Comparison of ENCODE assay signal across 1 cellular context in the genomic region with DNA sequence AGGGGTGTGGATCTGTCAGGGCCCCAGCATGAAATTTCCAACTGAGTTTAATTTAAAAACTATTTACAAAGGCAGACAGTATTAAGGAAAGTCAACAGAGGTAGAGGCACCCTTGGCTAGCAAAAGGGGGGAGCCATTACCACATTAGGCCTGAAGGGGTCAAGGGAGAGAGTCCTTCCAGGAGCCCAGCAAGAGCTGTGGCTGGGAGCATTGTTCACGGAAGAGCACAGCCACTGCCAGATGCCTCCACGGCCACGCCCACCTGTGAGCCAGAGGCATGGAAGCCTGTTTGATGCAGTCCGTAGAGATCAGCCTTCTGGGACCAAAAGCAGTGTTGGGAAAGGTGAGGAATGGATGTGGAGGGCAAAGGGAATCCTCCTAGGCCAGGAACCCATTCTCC.
TF ChIP-seq lines count a peak whose summit lies in the region.

No MANE protein-coding gene starts in this region.

TF ChIP-seq in HCT116, 20 proteins besides CTCF, POLR2A, EP300 and RAD21 (continued from another document):
- TF ChIP-seq, protein P1, sequence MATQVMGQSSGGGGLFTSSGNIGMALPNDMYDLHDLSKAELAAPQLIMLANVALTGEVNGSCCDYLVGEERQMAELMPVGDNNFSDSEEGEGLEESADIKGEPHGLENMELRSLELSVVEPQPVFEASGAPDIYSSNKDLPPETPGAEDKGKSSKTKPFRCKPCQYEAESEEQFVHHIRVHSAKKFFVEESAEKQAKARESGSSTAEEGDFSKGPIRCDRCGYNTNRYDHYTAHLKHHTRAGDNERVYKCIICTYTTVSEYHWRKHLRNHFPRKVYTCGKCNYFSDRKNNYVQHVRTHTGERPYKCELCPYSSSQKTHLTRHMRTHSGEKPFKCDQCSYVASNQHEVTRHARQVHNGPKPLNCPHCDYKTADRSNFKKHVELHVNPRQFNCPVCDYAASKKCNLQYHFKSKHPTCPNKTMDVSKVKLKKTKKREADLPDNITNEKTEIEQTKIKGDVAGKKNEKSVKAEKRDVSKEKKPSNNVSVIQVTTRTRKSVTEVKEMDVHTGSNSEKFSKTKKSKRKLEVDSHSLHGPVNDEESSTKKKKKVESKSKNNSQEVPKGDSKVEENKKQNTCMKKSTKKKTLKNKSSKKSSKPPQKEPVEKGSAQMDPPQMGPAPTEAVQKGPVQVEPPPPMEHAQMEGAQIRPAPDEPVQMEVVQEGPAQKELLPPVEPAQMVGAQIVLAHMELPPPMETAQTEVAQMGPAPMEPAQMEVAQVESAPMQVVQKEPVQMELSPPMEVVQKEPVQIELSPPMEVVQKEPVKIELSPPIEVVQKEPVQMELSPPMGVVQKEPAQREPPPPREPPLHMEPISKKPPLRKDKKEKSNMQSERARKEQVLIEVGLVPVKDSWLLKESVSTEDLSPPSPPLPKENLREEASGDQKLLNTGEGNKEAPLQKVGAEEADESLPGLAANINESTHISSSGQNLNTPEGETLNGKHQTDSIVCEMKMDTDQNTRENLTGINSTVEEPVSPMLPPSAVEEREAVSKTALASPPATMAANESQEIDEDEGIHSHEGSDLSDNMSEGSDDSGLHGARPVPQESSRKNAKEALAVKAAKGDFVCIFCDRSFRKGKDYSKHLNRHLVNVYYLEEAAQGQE (IDR thresholded peaks at IDR 0.05; ENCODE audit: low read depth): no peak
- TF ChIP-seq EGR1 (IDR thresholded peaks at IDR 0.05; ENCODE audit: low read depth) (no peak), ELF1 (IDR thresholded peaks at IDR 0.05; ENCODE audit: borderline replicate concordance, low read depth) (no peak), CEBPB (IDR thresholded peaks at IDR 0.05; ENCODE audit: low read depth) (no peak)
- TF ChIP-seq, protein P2, sequence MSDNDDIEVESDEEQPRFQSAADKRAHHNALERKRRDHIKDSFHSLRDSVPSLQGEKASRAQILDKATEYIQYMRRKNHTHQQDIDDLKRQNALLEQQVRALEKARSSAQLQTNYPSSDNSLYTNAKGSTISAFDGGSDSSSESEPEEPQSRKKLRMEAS (IDR thresholded peaks at IDR 0.05): no peak
- TF ChIP-seq, protein P3, sequence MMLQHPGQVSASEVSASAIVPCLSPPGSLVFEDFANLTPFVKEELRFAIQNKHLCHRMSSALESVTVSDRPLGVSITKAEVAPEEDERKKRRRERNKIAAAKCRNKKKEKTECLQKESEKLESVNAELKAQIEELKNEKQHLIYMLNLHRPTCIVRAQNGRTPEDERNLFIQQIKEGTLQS (IDR thresholded peaks at IDR 0.05): no peak
TF ChIP-seq in HCT116: peak in this region for 0.
